ENCODE assay signal across 22 cellular contexts in the genomic region with DNA sequence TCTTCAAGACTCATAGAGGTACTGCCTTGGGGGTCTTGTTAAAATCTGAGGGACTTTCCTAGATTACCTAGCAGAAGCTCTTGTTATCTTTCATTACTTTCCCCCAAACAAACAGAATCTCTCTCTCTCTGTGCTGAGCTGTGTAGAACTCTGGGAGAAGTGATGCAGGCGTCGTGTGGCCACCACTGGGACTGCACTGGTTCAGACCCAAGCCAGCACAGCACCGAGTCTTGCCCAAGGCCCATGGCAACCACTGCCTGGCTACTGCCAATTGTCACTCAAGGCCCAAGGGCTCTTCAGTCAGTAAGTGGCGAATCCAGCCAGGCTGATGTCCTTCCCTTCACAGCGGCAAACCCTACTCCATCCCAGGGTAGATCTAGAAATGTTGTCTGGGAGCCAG. TPM values are rescaled to one million over a fixed set of nuclear protein-coding genes. Genes with fewer than 3 reads are reported as not detected.
DNase-seq lines count a peak whose midpoint lies in the region; ATAC-seq, FAIRE-seq and TF ChIP-seq lines count a peak whose summit lies in the region.
"Had no signal": no experiment of that assay in that cellular context is flagged by ENCODE, and none has a peak within 500 bp of the region (broad histone marks: within the 10 kb centered on the region; RNA-seq: fewer than 3 reads in every experiment).

No MANE protein-coding gene starts in this region.

- POLR2A ChIA-PET in MCF 10A (lab: Yijun Ruan, JAX) (interaction anchor here (0.7 kb wide), 1 partner anchor 18 kb away, joined by 6 read pairs; no protein-coding TSS in a partner anchor), GM12878 (lab: Charles Lee) (no interaction called here)

- intact Hi-C loops in MCF 10A (cut with micrococcal nuclease) (no loop called here), mammary epithelial cell (cut with micrococcal nuclease) (no loop called here), GM12878 (cut with micrococcal nuclease; ENCODE audit: unreplicated experiment) (no loop called here), kidney (cut with DNase I) (no loop called here)

- no peaks in the 10 kb centered on the region for H3F3A ChIP-seq in GM23338 (replicated peaks; ENCODE audit: low read depth)

- RAD21 ChIA-PET in GM12878 (lab: Charles Lee; ENCODE audit: unreplicated experiment), result no interaction called here

- CTCF ChIA-PET in MCF 10A (lab: Yijun Ruan, JAX) (interaction anchor here (0.6 to 1.1 kb wide), 4 partner anchors 61 to 659 kb away, joined by 3 to 4 read pairs (median 3); no protein-coding TSS in a partner anchor), mammary epithelial cell (lab: Charles Lee; ENCODE audit: low non-redundant PET) (interaction anchor here (0.6 kb wide), 1 partner anchor 61 kb away, joined by 14 read pairs; no protein-coding TSS in a partner anchor), GM12878 (lab: Yijun Ruan, JAX) (no interaction called here)

- H3K9me3 ChIP-seq in mammary epithelial cell (replicated peaks; ENCODE audit: insufficient read depth, low read length) (peaks cover 6% of the 10 kb centered on the region), GM12878 (replicated peaks; ENCODE audit: control insufficient read depth, insufficient read depth, low read length) (no peaks in the 10 kb centered on the region; the same call in 2 of the 3 replicates), kidney (ENCODE audit: control insufficient read depth in 1 of 2, low read length in 2 of 2) (peaks cover 3 to 4% of the 10 kb centered on the region in 2 donors)

- H3K4me3 ChIP-seq in mammary epithelial cell (replicated peaks in 1 of 3; ENCODE audit: insufficient read depth in 1 of 3, low read depth in 2 of 3, low read length in 3 of 3) (no peak overlapping the region), GM23338 (no peak overlapping the region), GM12878 (no peak overlapping the region), kidney (ENCODE audit: low read length in 2 of 2) (no peak overlapping the region)
- H3K4me3 ChIP-seq: BLaER1 treated with 17β-estradiol and CSF1 and Interleukin-3, amounts not matched to agents 10 nM and 100 nM; SJCRH30 had no signal

- H3K4me1 ChIP-seq in mammary epithelial cell (ENCODE audit: insufficient read depth, low read length) (peaks cover 6% of the 10 kb centered on the region), GM23338 (ENCODE audit: insufficient read depth) (no peaks in the 10 kb centered on the region), GM12878 (ENCODE audit: control insufficient read depth, insufficient read depth, low read length) (no peaks in the 10 kb centered on the region), kidney (ENCODE audit: control insufficient read depth in 1 of 2, insufficient read depth in 1 of 2, low read depth in 1 of 2, low read length in 2 of 2) (no peaks in the 10 kb centered on the region)
- H3K4me1 ChIP-seq: BLaER1 treated with 17β-estradiol and CSF1 and Interleukin-3, amounts not matched to agents 10 nM and 100 nM; SJCRH30 had no signal

- no peaks in the 10 kb centered on the region for H3K36me3 Mint-ChIP-seq in MCF 10A (ENCODE audit: insufficient read depth, unreplicated experiment)
- no peaks in the 10 kb centered on the region; the same call in 2 of the 3 replicates for H3K36me3 Mint-ChIP-seq in GM23338 (ENCODE audit: low read depth)
- peaks cover 2 to 5% of the 10 kb centered on the region in 2 donors for H3K36me3 Mint-ChIP-seq in stimulated activated naive B cell treated with anti-CD40 and anti-IgM and Interleukin-4, amounts not matched to agents 10 μg/mL and 1 μg/mL and 100 μg/mL, for 72 hours
- H3K36me3 Mint-ChIP-seq: CD8-positive, alpha-beta memory T cell had no signal

- H3K4me3 Mint-ChIP-seq in MCF 10A (ENCODE audit: unreplicated experiment), result no peak overlapping the region
- no peak overlapping the region for H3K4me3 Mint-ChIP-seq in GM23338
- H3K4me3 Mint-ChIP-seq in stimulated activated naive B cell treated with anti-CD40 and anti-IgM and Interleukin-4, amounts not matched to agents 10 μg/mL and 1 μg/mL and 100 μg/mL, for 72 hours, result no peak overlapping the region
- H3K4me3 Mint-ChIP-seq: CD8-positive, alpha-beta memory T cell had no signal

- H3K4me2 ChIP-seq in mammary epithelial cell (ENCODE audit: insufficient read depth, low read depth, low read length) (no peak overlapping the region), GM23338 (no peak overlapping the region), GM12878 (ENCODE audit: control insufficient read depth, insufficient read depth) (no peak overlapping the region)
- H3K4me2 ChIP-seq: BLaER1 treated with 17β-estradiol and CSF1 and Interleukin-3, amounts not matched to agents 10 nM and 100 nM; KMS-11 had no signal

- H3K9ac ChIP-seq in mammary epithelial cell (ENCODE audit: insufficient read depth, low read length) (no peak overlapping the region), GM12878 (ENCODE audit: control insufficient read depth, insufficient read depth, low read length) (no peak overlapping the region), kidney (ENCODE audit: low read length in 2 of 2) (no peak overlapping the region)
- H3K9ac ChIP-seq: BLaER1 treated with 17β-estradiol and CSF1 and Interleukin-3, amounts not matched to agents 10 nM and 100 nM; KMS-11 had no signal

- DNase-seq in MCF 10A (ENCODE audit: unreplicated experiment) (no peak), mammary epithelial cell (no peak), GM23338 (ENCODE audit: low spot score) (peak; percentile 2), GM12878 (ENCODE audit: low read depth, low spot score) (no peak), DMS79 treated with DMSO at 0.1 percent for 48 hours (lab: John Stamatoyannopoulos, UW) (no peak), kidney (no peak)
- DNase-seq in stimulated activated naive B cell treated with anti-CD40 and anti-IgM and Interleukin-4, amounts not matched to agents 10 μg/mL and 1 μg/mL and 100 μg/mL, for 72 hours, result no peak
- DNase-seq: CD8-positive, alpha-beta memory T cell; GF-D8; GOT3; NCI-H1417; NCI-H187; NCI-H2107; NCI-H510A; NCI-H748 treated with DMSO at 0.1 percent for 48 hours; RPMI8226; SJCRH30 had no signal

- FAIRE-seq in GM12878 (lab: Jason Lieb, UNC) (no peak), kidney (lab: Jason Lieb, UNC) (no peak)
- FAIRE-seq: D721Med, GM12892, GM18507 had no signal

- H3K27ac Mint-ChIP-seq in MCF 10A (ENCODE audit: low read depth, unreplicated experiment) (no peak overlapping the region), GM23338 (no peak overlapping the region)
- H3K27ac Mint-ChIP-seq in stimulated activated naive B cell treated with anti-CD40 and anti-IgM and Interleukin-4, amounts not matched to agents 10 μg/mL and 1 μg/mL and 100 μg/mL, for 72 hours, result no peak overlapping the region
- H3K27ac Mint-ChIP-seq: CD8-positive, alpha-beta memory T cell had no signal

- H3K36me3 ChIP-seq in mammary epithelial cell (ENCODE audit: insufficient read depth, low read length) (no peaks in the 10 kb centered on the region), GM23338 (ENCODE audit: insufficient read depth) (no peaks in the 10 kb centered on the region; the same call in 1 of the 2 replicates), GM12878 (ENCODE audit: control insufficient read depth in 2 of 2, insufficient read depth in 2 of 2, low read length in 1 of 2) (no peaks in the 10 kb centered on the region), kidney (ENCODE audit: control insufficient read depth in 1 of 2, insufficient read depth in 2 of 2, low read length in 2 of 2) (no peaks in the 10 kb centered on the region)
- H3K36me3 ChIP-seq: BLaER1 treated with 17β-estradiol and CSF1 and Interleukin-3, amounts not matched to agents 10 nM and 100 nM; SJCRH30 had no signal

- no peaks in the 10 kb centered on the region for H3K79me2 ChIP-seq in mammary epithelial cell (ENCODE audit: insufficient read depth, low read length)
- no peaks in the 10 kb centered on the region for H3K79me2 ChIP-seq in GM23338 (replicated peaks; ENCODE audit: insufficient read depth)
- no peaks in the 10 kb centered on the region for H3K79me2 ChIP-seq in GM12878 (ENCODE audit: control insufficient read depth, insufficient read depth, low read length)

- H3K27ac ChIP-seq in mammary epithelial cell (ENCODE audit: insufficient read depth, low read depth, low read length) (no peak overlapping the region), GM23338 (ENCODE audit: low read depth) (no peak overlapping the region), GM12878 (ENCODE audit: control insufficient read depth, insufficient read depth) (no peak overlapping the region), kidney (ENCODE audit: low read depth in 2 of 2, low read length in 2 of 2) (no peak overlapping the region)
- H3K27ac ChIP-seq: BLaER1 treated with 17β-estradiol and CSF1 and Interleukin-3, amounts not matched to agents 10 nM and 100 nM; KMS-11; SJCRH30 had no signal

- H4K20me1 ChIP-seq in mammary epithelial cell (ENCODE audit: insufficient read depth, low read length) (no peaks in the 10 kb centered on the region), GM23338 (replicated peaks; ENCODE audit: insufficient read depth) (no peaks in the 10 kb centered on the region), GM12878 (ENCODE audit: control insufficient read depth, insufficient read depth) (no peaks in the 10 kb centered on the region)
- H4K20me1 ChIP-seq: BLaER1 treated with 17β-estradiol and CSF1 and Interleukin-3, amounts not matched to agents 10 nM and 100 nM had no signal

- in situ Hi-C loops in mammary epithelial cell (cut with MboI; ENCODE audit: low sequenced_read_pairs in 2 of 2) (no loop called here), GM12878 (cut with MboI) (no loop called here)

- no peak overlapping the region for H2AFZ ChIP-seq in mammary epithelial cell (ENCODE audit: low read depth, low read length)
- no peak overlapping the region for H2AFZ ChIP-seq in GM23338
- no peak overlapping the region for H2AFZ ChIP-seq in GM12878 (ENCODE audit: control insufficient read depth, low read depth, low read length)

- H3K27me3 Mint-ChIP-seq in MCF 10A (ENCODE audit: insufficient read depth, unreplicated experiment) (no peaks in the 10 kb centered on the region), GM23338 (ENCODE audit: insufficient read depth, low read depth, poor library complexity) (no peaks in the 10 kb centered on the region)
- peaks cover 14 to 17% of the 10 kb centered on the region in 2 donors for H3K27me3 Mint-ChIP-seq in stimulated activated naive B cell treated with anti-CD40 and anti-IgM and Interleukin-4, amounts not matched to agents 10 μg/mL and 1 μg/mL and 100 μg/mL, for 72 hours

- H3K9me3 Mint-ChIP-seq in MCF 10A (ENCODE audit: unreplicated experiment) (peaks cover 29% of the 10 kb centered on the region), GM23338 (peaks cover 7% of the 10 kb centered on the region)
- peaks cover 24 to 34% of the 10 kb centered on the region in 2 donors for H3K9me3 Mint-ChIP-seq in stimulated activated naive B cell treated with anti-CD40 and anti-IgM and Interleukin-4, amounts not matched to agents 10 μg/mL and 1 μg/mL and 100 μg/mL, for 72 hours

- SMC1A ChIA-PET in GM12878 (lab: Charles Lee; ENCODE audit: uncharacterized antibody, unreplicated experiment), result no interaction called here

- WGBS in mammary epithelial cell (ENCODE audit: low coverage, missing lambda C conversion rate), result 76% methylated on average over 3 of the region's 5 CpGs
- WGBS in GM12878 (ENCODE audit: insufficient coverage, insufficient replicate concordance, low lambda C conversion rate, missing lambda C conversion rate), result 15% methylated on average over 5 of the region's 5 CpGs

- BruUV-seq in MCF 10A (replicated peaks; lab: Mats Ljungman, UMichigan) (no TSS peak), mammary epithelial cell (replicated peaks; lab: Mats Ljungman, UMichigan) (no TSS peak), GM12878 (replicated peaks; lab: Mats Ljungman, UMichigan) (no TSS peak)

- ATAC-seq in GM23338, result peak; percentile 71
- ATAC-seq in GM12878, result peak; percentile 46; the same call in 1 of the 3 replicates
- ATAC-seq in stimulated activated naive B cell treated with anti-CD40 and anti-IgM and Interleukin-4, amounts not matched to agents 10 μg/mL and 1 μg/mL and 100 μg/mL, for 72 hours (replicated peaks), result peak; percentile 39 to 52

- no peaks in the 10 kb centered on the region; the same call in 1 of the 2 replicates for H3K9me2 ChIP-seq in GM23338 (ENCODE audit: insufficient read depth)

- TF ChIP-seq POLR2A in GM12878 (IDR thresholded peaks at IDR 0.05; ENCODE audit: low read depth, low read length), result no peak

- dilution Hi-C loops in mammary epithelial cell (cut with HindIII; ENCODE audit: low sequenced_read_pairs), result no loop called here

- no peak for TF ChIP-seq EP300 in GM12878 (IDR thresholded peaks at IDR 0.05; ENCODE audit: borderline replicate concordance in 1 of 2, control insufficient read depth in 1 of 2, low read depth in 2 of 2, low read length in 2 of 2)

- H3K4me1 Mint-ChIP-seq in MCF 10A (ENCODE audit: insufficient read depth, unreplicated experiment), result peaks cover 13% of the 10 kb centered on the region
- H3K4me1 Mint-ChIP-seq in GM23338, result peaks cover 3% of the 10 kb centered on the region; the same call in 2 of the 3 replicates
- no peaks in the 10 kb centered on the region for H3K4me1 Mint-ChIP-seq in stimulated activated naive B cell treated with anti-CD40 and anti-IgM and Interleukin-4, amounts not matched to agents 10 μg/mL and 1 μg/mL and 100 μg/mL, for 72 hours
- H3K4me1 Mint-ChIP-seq: CD8-positive, alpha-beta memory T cell had no signal

- no peak for TF ChIP-seq RAD21 in GM12878 (IDR thresholded peaks at IDR 0.05; ENCODE audit: insufficient read depth, low read depth, low read length)

- peak; percentile 10 for TF ChIP-seq CTCF in MCF 10A (IDR thresholded peaks at IDR 0.05; ENCODE audit: unreplicated experiment)
- no peak for TF ChIP-seq CTCF in mammary epithelial cell (conservative IDR thresholded peaks at IDR 0.05 in 1 of 2, IDR thresholded peaks at IDR 0.05 in 1 of 2; ENCODE audit: extremely low read depth in 1 of 2, insufficient read depth in 1 of 2, low read depth in 1 of 2, low read length in 2 of 2)
- TF ChIP-seq CTCF in GM23338 (conservative IDR thresholded peaks at IDR 0.05; ENCODE audit: low read depth in 2 of 2), result no peak
- TF ChIP-seq CTCF in GM12878 (IDR thresholded peaks at IDR 0.05 in 2 of 3, conservative IDR thresholded peaks at IDR 0.05 in 1 of 3; ENCODE audit: control insufficient read depth in 2 of 3, extremely low read depth in 1 of 3, insufficient read depth in 1 of 3, low read depth in 3 of 3, low read length in 3 of 3), result no peak
- no peak for TF ChIP-seq CTCF in kidney (IDR thresholded peaks at IDR 0.05; ENCODE audit: borderline replicate concordance, extremely low read depth, insufficient read depth)

- no peaks in the 10 kb centered on the region for H3K27me3 ChIP-seq in mammary epithelial cell (ENCODE audit: insufficient read depth, low read length)
- H3K27me3 ChIP-seq in GM23338 (ENCODE audit: insufficient read depth), result no peaks in the 10 kb centered on the region
- H3K27me3 ChIP-seq in GM12878 (replicated peaks in 1 of 2; ENCODE audit: control insufficient read depth in 2 of 2, insufficient read depth in 2 of 2, low read length in 1 of 2), result no peaks in the 10 kb centered on the region; a peak in 2 of 4 replicates
- H3K27me3 ChIP-seq: BLaER1 treated with 17β-estradiol and CSF1 and Interleukin-3, amounts not matched to agents 10 nM and 100 nM; SJCRH30 had no signal

RNA-seq across cellular contexts. Expression of gene PPP1R1C, which starts 28.6 kb away (rescaled TPM):
- total RNA-seq in MCF 10A (2022) (not detected in 2 replicates), mammary epithelial cell (1 to 10 TPM; 1.9 to 2.5 TPM), GM12878 (2014; rRNA removed) (0.11 TPM in 1 of 2 replicates, not detected in the other), GM12878 (2014; rRNA removed; fragmentation: Illumina TruSeq; extraction: Trizol) (not detected in 2 replicates), GM12878 (2021) (not detected in 2 replicates), kidney (2.5 TPM)
- polyA plus RNA-seq in mammary epithelial cell (1.9 TPM), GM23338 (2016; fragmentation: Nextera tagmentation; extraction: Ambion mirVana) (14.6 and 18.8 TPM in 2 replicates), GM12878 (2011; rRNA removed) (not detected in 2 replicates), GM12878 (2014; fragmentation: Illumina TruSeq; extraction: Trizol) (not detected in 2 replicates), GM12878 (2014; fragmentation: Nextera tagmentation; extraction: Ambion mirVana) (not detected), GM12878 (2014; rRNA removed) (not detected in 2 replicates), GM12878 (2016; fragmentation: Nextera tagmentation; extraction: Ambion mirVana) (not detected), kidney (ENCODE audit: insufficient read depth, low read depth, low replicate concordance) (2.5 TPM)
- polyA minus RNA-seq in mammary epithelial cell, result not detected
- total RNA-seq in GM23338 (2014; rRNA removed; shearing (Covaris generic)), result 3.5 and 5.7 TPM in 2 replicates
- total RNA-seq in GM12878 (2013; cell fraction: nucleolus; rRNA removed), result not detected in 2 replicates
- not detected for polyA plus RNA-seq in GM12878 (2011; ENCODE audit: low read depth)
- not detected in 2 replicates for polyA plus RNA-seq in GM12878 (2011; cell fraction: cytosol; rRNA removed)
- polyA plus RNA-seq in GM12878 (2011; cell fraction: nucleus; rRNA removed), result not detected in 2 replicates
- polyA plus RNA-seq in GM12878 (2012), result not detected in 2 replicates
- not detected in 2 replicates for polyA minus RNA-seq in GM12878 (2011; rRNA and poly(A)+ RNA removed)
- polyA minus RNA-seq in GM12878 (2011; cell fraction: cytosol; rRNA and poly(A)+ RNA removed), result not detected in 2 replicates
- not detected in 2 replicates for polyA minus RNA-seq in GM12878 (2011; cell fraction: nucleus; rRNA and poly(A)+ RNA removed)
- total RNA-seq: CD8-positive, alpha-beta memory T cell; SJCRH30 had no signal
- polyA plus RNA-seq: CD8-positive, alpha-beta memory T cell had no signal
